ENCODE assay signal across 8 cellular contexts in genomic region chr11:19345848-19346681, GRCh38.
DNase-seq lines count a peak whose midpoint lies in the region; ATAC-seq and TF ChIP-seq lines count a peak whose summit lies in the region.

No MANE protein-coding gene starts in this region.

- in situ Hi-C loops in ACHN (cut with HindIII; ENCODE audit: low pct_ligation_motif_present, low pct_unique_long_range_greater_than_20kb, low sequenced_read_pairs), result no loop called here

- H3K27me3 Mint-ChIP-seq in activated T-helper 1 cell treated with anti-CD3 and anti-CD28 coated beads, Interleukin-12 subunit alpha, Interleukin-12 subunit beta, Interleukin-2, Interleukin-4 antibody, amounts not matched to agents 30 ng/mL and 10 ng/mL and 1 ng/mL, durations not matched to agents 14 hours and 24 hours and 36 hours (ENCODE audit: insufficient read depth), result peaks cover 59% of the 10 kb centered on the region

- H3K27ac Mint-ChIP-seq in activated T-helper 1 cell treated with anti-CD3 and anti-CD28 coated beads, Interleukin-12 subunit alpha, Interleukin-12 subunit beta, Interleukin-2, Interleukin-4 antibody, amounts not matched to agents 30 ng/mL and 10 ng/mL and 1 ng/mL, durations not matched to agents 14 hours and 24 hours and 36 hours, result no peak overlapping the region

- no peaks in the 10 kb centered on the region for H3K9me3 Mint-ChIP-seq in activated T-helper 1 cell treated with anti-CD3 and anti-CD28 coated beads, Interleukin-12 subunit alpha, Interleukin-12 subunit beta, Interleukin-2, Interleukin-4 antibody, amounts not matched to agents 30 ng/mL and 10 ng/mL and 1 ng/mL, durations not matched to agents 14 hours and 24 hours and 36 hours

- H3K4me3 Mint-ChIP-seq in activated T-helper 1 cell treated with anti-CD3 and anti-CD28 coated beads, Interleukin-12 subunit alpha, Interleukin-12 subunit beta, Interleukin-2, Interleukin-4 antibody, amounts not matched to agents 30 ng/mL and 10 ng/mL and 1 ng/mL, durations not matched to agents 14 hours and 24 hours and 36 hours, result no peak overlapping the region

- TF ChIP-seq POLR2A in GM18505 (IDR thresholded peaks at IDR 0.05; ENCODE audit: borderline replicate concordance, extremely low read depth, insufficient read depth, insufficient read length), result no peak

- peak; percentile 41 for ATAC-seq in GM18505 (IDR thresholded peaks at IDR 0.05; ENCODE audit: unreplicated experiment)
- ATAC-seq in GM21717 (IDR thresholded peaks at IDR 0.05; ENCODE audit: unreplicated experiment), result no peak

- no peaks in the 10 kb centered on the region for H3K36me3 Mint-ChIP-seq in activated T-helper 1 cell treated with anti-CD3 and anti-CD28 coated beads, Interleukin-12 subunit alpha, Interleukin-12 subunit beta, Interleukin-2, Interleukin-4 antibody, amounts not matched to agents 30 ng/mL and 10 ng/mL and 1 ng/mL, durations not matched to agents 14 hours and 24 hours and 36 hours (ENCODE audit: low read depth)

- intact Hi-C loops in activated T-helper 1 cell treated with anti-CD3 and anti-CD28 coated beads, Interleukin-12 subunit alpha, Interleukin-12 subunit beta, Interleukin-2, Interleukin-4 antibody, amounts not matched to agents 30 ng/mL and 10 ng/mL and 1 ng/mL, durations not matched to agents 14 hours and 24 hours and 36 hours (cut with micrococcal nuclease), result no loop called here

- peak; percentile 17 for DNase-seq in ACHN
- DNase-seq in M059J (ENCODE audit: low read depth), result peak; percentile 15
- peak; percentile 50 for DNase-seq in dermis blood vessel endothelial cell
- DNase-seq in medulla oblongata (ENCODE audit: extremely low spot score), result peak; percentile 55
- DNase-seq in activated T-helper 1 cell treated with anti-CD3 and anti-CD28 coated beads, Interleukin-12 subunit alpha, Interleukin-12 subunit beta, Interleukin-2, Interleukin-4 antibody, amounts not matched to agents 30 ng/mL and 10 ng/mL and 1 ng/mL, durations not matched to agents 14 hours and 24 hours and 36 hours (ENCODE audit: low spot score), result no peak
- DNase-seq in activated gamma-delta T cell (lab: John Stamatoyannopoulos, UW), result no peak

- H3K4me1 Mint-ChIP-seq in activated T-helper 1 cell treated with anti-CD3 and anti-CD28 coated beads, Interleukin-12 subunit alpha, Interleukin-12 subunit beta, Interleukin-2, Interleukin-4 antibody, amounts not matched to agents 30 ng/mL and 10 ng/mL and 1 ng/mL, durations not matched to agents 14 hours and 24 hours and 36 hours (ENCODE audit: low read depth), result peaks cover 6% of the 10 kb centered on the region

Comparison
In these comparisons a context has a peak if more than half of its experiments do, and no peak if none do; other contexts are left out.
1. DNase-seq: peak in ACHN (single experiment), M059J (single experiment), dermis blood vessel endothelial cell (single experiment) and medulla oblongata (single experiment); none in activated T-helper 1 cell treated with anti-CD3 and anti-CD28 coated beads, Interleukin-12 subunit alpha, Interleukin-12 subunit beta, Interleukin-2, Interleukin-4 antibody, amounts not matched to agents 30 ng/mL and 10 ng/mL and 1 ng/mL, durations not matched to agents 14 hours and 24 hours and 36 hours (single experiment) and activated gamma-delta T cell (single experiment).